Comparison of ENCODE assay signal across 8 cellular contexts in genomic region chr2:168246072-168246482, GRCh38. TPM values are rescaled to one million over a fixed set of nuclear protein-coding genes. Genes with fewer than 3 reads are reported as not detected.
DNase-seq lines count a peak whose midpoint lies in the region; ATAC-seq and TF ChIP-seq lines count a peak whose summit lies in the region.

No MANE protein-coding gene starts in this region.

- no peaks in the 10 kb centered on the region for H3K9me3 ChIP-seq in HAP-1
- H3K9me3 ChIP-seq in SJSA1 (replicated peaks) = no peaks in the 10 kb centered on the region
- H3K9me3 ChIP-seq in sigmoid colon = no peaks in the 10 kb centered on the region

- H3K4me1 ChIP-seq in HAP-1 = peaks cover 49% of the 10 kb centered on the region
- peaks cover 42% of the 10 kb centered on the region for H3K4me1 ChIP-seq in SJSA1 (replicated peaks)
- peaks cover 0 to 39% (median 29%) of the 10 kb centered on the region in 4 donors for H3K4me1 ChIP-seq in sigmoid colon

- intact Hi-C loops in sigmoid colon (cut with DNase I) = loop anchor here (2.0 to 10.0 kb wide), 4 partner anchors 36 to 459 kb away; partner anchors contain the start of gene CERS6

- TF ChIP-seq POLR2A in sigmoid colon (IDR thresholded peaks at IDR 0.05) = no peak

- H3K4me3 ChIP-seq in HAP-1 (peak overlapping the region; percentile 50), SJSA1 (peak overlapping the region; percentile 75), fibroblast of villous mesenchyme (ENCODE audit: low read depth, low read length) (peak overlapping the region; percentile 82), sigmoid colon (peak overlapping the region; percentile 59 to 89 (median 87))

- ATAC-seq in GM18502 (IDR thresholded peaks at IDR 0.05; ENCODE audit: poor library complexity, unreplicated experiment) = no peak

- 10 to 22% methylated on average over 11 of the region's 11 CpGs for WGBS in sigmoid colon, 2 donors

- no peaks in the 10 kb centered on the region for H3K36me3 ChIP-seq in HAP-1 (replicated peaks)
- H3K36me3 ChIP-seq in SJSA1 = no peaks in the 10 kb centered on the region
- no peaks in the 10 kb centered on the region for H3K36me3 ChIP-seq in sigmoid colon

- no peak for TF ChIP-seq EP300 in sigmoid colon (IDR thresholded peaks at IDR 0.05)

- no peak for TF ChIP-seq CTCF in fibroblast of villous mesenchyme (IDR thresholded peaks at IDR 0.05; ENCODE audit: insufficient read depth, low read depth, low read length)
- no peak for TF ChIP-seq CTCF in sigmoid colon (IDR thresholded peaks at IDR 0.05)

- no peaks in the 10 kb centered on the region for H3K27me3 ChIP-seq in HAP-1 (ENCODE audit: low read depth)
- H3K27me3 ChIP-seq in SJSA1 (replicated peaks) = no peaks in the 10 kb centered on the region
- H3K27me3 ChIP-seq in sigmoid colon = no peaks in the 10 kb centered on the region

- in situ Hi-C loops in HAP-1 (cut with MboI; ENCODE audit: low sequenced_read_pairs) = no loop called here

- H3K27ac ChIP-seq in SJSA1 (no peak overlapping the region), sigmoid colon (peak overlapping the region; percentile 81 to 91 (median 84))

- no peak for DNase-seq in HAP-1 (ENCODE audit: low spot score in 2 of 2)
- no peak for DNase-seq in SJSA1 (ENCODE audit: low read depth in 1 of 2, low spot score in 2 of 2)
- no peak for DNase-seq in fibroblast of villous mesenchyme (ENCODE audit: low read depth)
- DNase-seq in sigmoid colon = no peak
- no peak for DNase-seq in AML-193 (lab: John Stamatoyannopoulos, UW)
- DNase-seq in NCI-H2081 treated with DMSO at 0.1 percent for 48 hours (lab: John Stamatoyannopoulos, UW) = no peak
- no peak for DNase-seq in nucleus accumbens (lab: John Stamatoyannopoulos, UW)

RNA-seq across cellular contexts. Expression of gene STK39, which starts 1.3 kb away (rescaled TPM):
- 16.9 and 18.3 TPM in 2 replicates for total RNA-seq in SJSA1 (2014; rRNA removed; shearing (Covaris generic))
- total RNA-seq in fibroblast of villous mesenchyme = 15.5 and 27.2 TPM in 2 replicates
- total RNA-seq in sigmoid colon = 10 to 100 TPM; 13.4 to 26.3 (median 22.7) TPM
- 10 to 100 TPM; 24.1 to 44.9 (median 31.2) TPM for polyA plus RNA-seq in sigmoid colon
